22 cellular contexts compared by ENCODE assay signal in genomic region chr19:29323046-29323971, GRCh38.
"Had no signal": no experiment of that assay in that cellular context is flagged by ENCODE, and none has a peak within 500 bp of the region (broad histone marks: within the 10 kb centered on the region; RNA-seq: fewer than 3 reads in every experiment).

No MANE protein-coding gene starts in this region.

- H3K36me3 ChIP-seq: brain microvascular endothelial cell had no signal

- H3K4me3 Mint-ChIP-seq: activated CD4-positive, alpha-beta T cell treated with anti-CD3 and anti-CD28 coated beads for 36 hours; activated naive CD4-positive, alpha-beta T cell treated with anti-CD3 and anti-CD28 coated beads, Interleukin-2, amount 10 ng/mL, durations not matched to agents 7 days and 5 days; activated naive CD8-positive, alpha-beta T cell treated with anti-CD3 and anti-CD28 coated beads, Interleukin-2, amount 50 U/mL, for 24 hours; activated T-cell treated with anti-CD3 and anti-CD28 coated beads, Interleukin-2, amount 50 U/mL, for 4 hours; central memory CD8-positive, alpha-beta T cell; nephron; T-cell; WTC11 had no signal

- DNase-seq: activated CD4-positive, alpha-beta T cell treated with anti-CD3 and anti-CD28 coated beads for 36 hours; activated CD4-positive, alpha-beta T cell treated with anti-CD3 and anti-CD28 coated beads, Interleukin-2, amount 50 U/mL, for 48 hours; activated naive CD4-positive, alpha-beta T cell treated with anti-CD3 and anti-CD28 coated beads, Interleukin-2, amount 10 ng/mL, durations not matched to agents 7 days and 5 days; activated naive CD8-positive, alpha-beta T cell treated with anti-CD3 and anti-CD28 coated beads, Interleukin-2, amount 50 U/mL, for 24 hours; activated T-cell treated with anti-CD3 and anti-CD28 coated beads, Interleukin-2, amount 50 U/mL, for 4 hours; anterior cingulate cortex; brain microvascular endothelial cell; cortex of kidney; effector CD8-positive, alpha-beta T cell; foreskin fibroblast; hippocampal formation; left colon; nucleus accumbens; stimulated activated CD4-positive, alpha-beta T cell treated with anti-CD3 and anti-CD28 coated beads, Interleukin-12 subunit alpha, Interleukin-12 subunit beta, amount 100 ng/mL, for 4 hours; stimulated activated CD4-positive, alpha-beta T cell treated with anti-CD3 and anti-CD28 coated beads, Interleukin-1b, Interleukin-23, amount 100 ng/mL, for 48 hours; stimulated activated CD8-positive, alpha-beta memory T cell treated with anti-CD3 and anti-CD28 coated beads, Interleukin-4, amount 100 ng/mL, for 48 hours; stimulated activated naive CD4-positive, alpha-beta T cell; T-cell had no signal

- ATAC-seq: activated CD4-positive, alpha-beta T cell treated with anti-CD3 and anti-CD28 coated beads for 36 hours; activated naive CD8-positive, alpha-beta T cell treated with anti-CD3 and anti-CD28 coated beads, Interleukin-2, amount 50 U/mL, for 24 hours; activated T-cell treated with anti-CD3 and anti-CD28 coated beads, Interleukin-2, amount 50 U/mL, for 4 hours; left colon; T-cell; WTC11 had no signal

- H3K36me3 Mint-ChIP-seq: activated naive CD4-positive, alpha-beta T cell treated with anti-CD3 and anti-CD28 coated beads, Interleukin-2, amount 10 ng/mL, durations not matched to agents 7 days and 5 days; T-cell; WTC11 had no signal

- H3K4me1 Mint-ChIP-seq: activated CD4-positive, alpha-beta T cell treated with anti-CD3 and anti-CD28 coated beads for 36 hours; activated naive CD4-positive, alpha-beta T cell treated with anti-CD3 and anti-CD28 coated beads, Interleukin-2, amount 10 ng/mL, durations not matched to agents 7 days and 5 days; central memory CD8-positive, alpha-beta T cell; nephron had no signal

- H3K27me3 Mint-ChIP-seq: activated CD4-positive, alpha-beta T cell treated with anti-CD3 and anti-CD28 coated beads for 36 hours had no signal

- H3K27me3 ChIP-seq: brain microvascular endothelial cell had no signal

- H3K27ac Mint-ChIP-seq: activated CD4-positive, alpha-beta T cell treated with anti-CD3 and anti-CD28 coated beads for 36 hours; activated naive CD4-positive, alpha-beta T cell treated with anti-CD3 and anti-CD28 coated beads, Interleukin-2, amount 10 ng/mL, durations not matched to agents 7 days and 5 days; activated naive CD8-positive, alpha-beta T cell treated with anti-CD3 and anti-CD28 coated beads, Interleukin-2, amount 50 U/mL, for 24 hours; nephron; T-cell; WTC11 had no signal

- H3K27ac ChIP-seq: brain microvascular endothelial cell had no signal

- H3K4me3 ChIP-seq: lung had no signal
